14 cellular contexts compared by ENCODE assay signal in genomic region chr12:4281173-4281654, GRCh38. TPM values are rescaled to one million over a fixed set of nuclear protein-coding genes. Genes with fewer than 3 reads are reported as not detected.
DNase-seq lines count a peak whose midpoint lies in the region; ATAC-seq and TF ChIP-seq lines count a peak whose summit lies in the region.
"Had no signal": no experiment of that assay in that cellular context is flagged by ENCODE, and none has a peak within 500 bp of the region (broad histone marks: within the 10 kb centered on the region; RNA-seq: fewer than 3 reads in every experiment).

No MANE protein-coding gene starts in this region.

- H3K9me3 Mint-ChIP-seq in CD4-positive, alpha-beta T cell = no peaks in the 10 kb centered on the region
- H3K9me3 Mint-ChIP-seq in brain = no peaks in the 10 kb centered on the region
- no peaks in the 10 kb centered on the region for H3K9me3 Mint-ChIP-seq in naive thymus-derived CD8-positive, alpha-beta T cell
- H3K9me3 Mint-ChIP-seq in CD14-positive monocyte = no peaks in the 10 kb centered on the region

- H2AFZ ChIP-seq in KMS-11 (ENCODE audit: low read depth) = no peak overlapping the region

- CTCF ChIA-PET in CD4-positive, alpha-beta T cell (lab: Charles Lee) = no interaction called here

- H3K27ac ChIP-seq in CD4-positive, alpha-beta T cell (ENCODE audit: low read depth, low read length) = peak overlapping the region; percentile 18
- H3K27ac ChIP-seq in KMS-11 = peak overlapping the region; percentile 22; the same call in 1 of the 2 replicates

- peak overlapping the region; percentile 59 for H3K27ac Mint-ChIP-seq in CD4-positive, alpha-beta T cell
- H3K27ac Mint-ChIP-seq in brain = peak overlapping the region in 4 of 5 experiments; percentile 62 to 95 (median 83)
- H3K27ac Mint-ChIP-seq in naive thymus-derived CD8-positive, alpha-beta T cell = peak overlapping the region in 7 of 10 donors; percentile 58 to 88 (median 73)
- H3K27ac Mint-ChIP-seq in CD14-positive monocyte = peak overlapping the region in 1 of 7 donors; percentile 32

- peaks cover 69% of the 10 kb centered on the region for H4K20me1 ChIP-seq in KMS-11 (ENCODE audit: insufficient read depth)

- POLR2A ChIA-PET in CD4-positive, alpha-beta T cell (lab: Charles Lee) = interaction anchor here (2.7 kb wide), 1 partner anchor 12 kb away, joined by 12 read pairs; no protein-coding TSS in a partner anchor
- POLR2A ChIA-PET in naive thymus-derived CD8-positive, alpha-beta T cell (lab: Charles Lee) = interaction anchor here (0.6 to 0.8 kb wide), 2 partner anchors 167 to 175 kb away, joined by 4 read pairs; no protein-coding TSS in a partner anchor

- no peak for DNase-seq in CD4-positive, alpha-beta T cell
- DNase-seq in naive thymus-derived CD8-positive, alpha-beta T cell = no peak
- DNase-seq in RKO (ENCODE audit: low spot score) (no peak), cortex of kidney (lab: John Stamatoyannopoulos, UW) (no peak), CD14-positive monocyte (ENCODE audit: low spot score) (no peak)
- DNase-seq: activated CD4-positive, alpha-beta T cell treated with anti-CD3 and anti-CD28 coated beads for 1 hour; activated naive CD4-positive, alpha-beta T cell; effector CD4-positive, alpha-beta T cell; kidney; NCI-H2029; stimulated activated CD4-positive, alpha-beta T cell treated with anti-CD3 and anti-CD28 coated beads, Interleukin-15, amount 100 ng/mL, for 24 hours had no signal

- intact Hi-C loops in CD4-positive, alpha-beta T cell (cut with DNase I, micrococcal nuclease) = no loop called here
- intact Hi-C loops in CD14-positive monocyte (cut with micrococcal nuclease) = no loop called here

- peaks cover 28% of the 10 kb centered on the region for H3K4me1 ChIP-seq in KMS-11 (ENCODE audit: low read depth, poor library complexity, severe bottlenecking)

- H3K9ac ChIP-seq in KMS-11 = no peak overlapping the region

- no peak overlapping the region for H3K4me2 ChIP-seq in KMS-11

- no peak overlapping the region for H3K4me3 Mint-ChIP-seq in CD4-positive, alpha-beta T cell
- H3K4me3 Mint-ChIP-seq in brain (peak overlapping the region in 2 of 5 experiments; percentile 70 to 98), CD14-positive monocyte (no peak overlapping the region)
- H3K4me3 Mint-ChIP-seq in naive thymus-derived CD8-positive, alpha-beta T cell = peak overlapping the region in 3 of 10 donors; percentile 29 to 43 (median 29)

- ATAC-seq in CD4-positive, alpha-beta T cell (ENCODE audit: poor library complexity) = no peak
- ATAC-seq in naive thymus-derived CD8-positive, alpha-beta T cell = no peak
- no peak for ATAC-seq in GM18861 (IDR thresholded peaks at IDR 0.05; ENCODE audit: unreplicated experiment)

- H3K79me2 ChIP-seq in KMS-11 (ENCODE audit: insufficient read depth, low read depth) = peaks cover 90% of the 10 kb centered on the region

- peaks cover 33% of the 10 kb centered on the region; the same call in 1 of the 2 replicates for H3K36me3 ChIP-seq in KMS-11 (ENCODE audit: insufficient read depth)

- H3K27me3 Mint-ChIP-seq in CD4-positive, alpha-beta T cell = no peaks in the 10 kb centered on the region
- H3K27me3 Mint-ChIP-seq in brain = peaks cover 3% of the 10 kb centered on the region
- H3K27me3 Mint-ChIP-seq in naive thymus-derived CD8-positive, alpha-beta T cell = no peaks in the 10 kb centered on the region
- peaks cover 0 to 2% (median 0%) of the 10 kb centered on the region in 3 donors for H3K27me3 Mint-ChIP-seq in CD14-positive monocyte (ENCODE audit: low read depth in 3 of 3)

- peaks cover 92% of the 10 kb centered on the region for H3K4me1 Mint-ChIP-seq in CD4-positive, alpha-beta T cell (ENCODE audit: low read depth)
- H3K4me1 Mint-ChIP-seq in brain (peaks cover 92% of the 10 kb centered on the region), CD14-positive monocyte (peaks cover 46% of the 10 kb centered on the region)
- peaks cover 42 to 88% (median 77%) of the 10 kb centered on the region in 4 donors for H3K4me1 Mint-ChIP-seq in naive thymus-derived CD8-positive, alpha-beta T cell

- no peak for TF ChIP-seq CTCF in CD4-positive, alpha-beta T cell (IDR thresholded peaks at IDR 0.05)
- TF ChIP-seq CTCF in KMS-11 (conservative IDR thresholded peaks at IDR 0.05; ENCODE audit: low read depth, low read length) = no peak
- no peak for TF ChIP-seq CTCF in brain (conservative IDR thresholded peaks at IDR 0.05)
- TF ChIP-seq CTCF in CD14-positive monocyte (IDR thresholded peaks at IDR 0.05) = no peak

- no peaks in the 10 kb centered on the region for H3K27me3 ChIP-seq in CD4-positive, alpha-beta T cell (ENCODE audit: control insufficient read depth, insufficient read depth, low read length)
- H3K27me3 ChIP-seq in KMS-11 (ENCODE audit: insufficient read depth, low read depth) = no peaks in the 10 kb centered on the region

- H3K9me3 ChIP-seq in CD4-positive, alpha-beta T cell (ENCODE audit: control insufficient read depth, low read length) = no peaks in the 10 kb centered on the region

- peaks cover 97% of the 10 kb centered on the region for H3K36me3 Mint-ChIP-seq in CD4-positive, alpha-beta T cell (ENCODE audit: low read depth)
- H3K36me3 Mint-ChIP-seq in brain = peaks cover 92% of the 10 kb centered on the region
- peaks cover 4 to 98% (median 19%) of the 10 kb centered on the region in 3 donors for H3K36me3 Mint-ChIP-seq in naive thymus-derived CD8-positive, alpha-beta T cell
- peaks cover 59 to 72% of the 10 kb centered on the region in 2 donors for H3K36me3 Mint-ChIP-seq in CD14-positive monocyte

- no peak overlapping the region for H3K4me3 ChIP-seq in KMS-11 (IDR thresholded peaks at IDR 0.05; ENCODE audit: insufficient read depth, low read depth, low read length)

RNA-seq across cellular contexts. Expression of gene CCND2, which starts 7.7 kb away (rescaled TPM):
- 100 to 1,000 TPM; 159 to 163 TPM for total RNA-seq in CD4-positive, alpha-beta T cell
- polyA plus RNA-seq in brain (ENCODE audit: insufficient read depth, low read depth, low replicate concordance) (3.1 TPM), CD14-positive monocyte (1 to 10 TPM; 3.6 to 3.9 TPM)
- total RNA-seq in naive thymus-derived CD8-positive, alpha-beta T cell = 10 to 100 TPM; 89.3 to 93.3 TPM
- 10 to 100 TPM; 69.3 to 94.1 (median 84.9) TPM for polyA plus RNA-seq in naive thymus-derived CD8-positive, alpha-beta T cell

RNA-seq across cellular contexts. Expression of gene TIGAR, which starts 39.8 kb away (rescaled TPM):
- 1 to 10 TPM; 5.3 to 7.1 TPM for total RNA-seq in CD4-positive, alpha-beta T cell
- polyA plus RNA-seq in brain (ENCODE audit: insufficient read depth, low read depth, low replicate concordance) (4.4 TPM), CD14-positive monocyte (10 to 100 TPM; 11.0 to 16.0 TPM)
- total RNA-seq in naive thymus-derived CD8-positive, alpha-beta T cell = 10 to 100 TPM; 10.6 to 14.0 TPM
- 1 to 10 TPM; 2.1 to 4.2 (median 2.5) TPM for polyA plus RNA-seq in naive thymus-derived CD8-positive, alpha-beta T cell

Comparison
In these comparisons a context has a peak if more than half of its experiments do, and no peak if none do; other contexts are left out.
1. RNA of gene CCND2, which starts 7.7 kb away (polyA plus RNA-seq): 69.3 to 94.1 TPM in naive thymus-derived CD8-positive, alpha-beta T cell; 3.6 to 3.9 TPM in CD14-positive monocyte and 3.1 TPM in brain (single experiment); every median in the first group is over 10 times any median in the second.